23 cellular contexts compared by ENCODE assay signal in the genomic region with DNA sequence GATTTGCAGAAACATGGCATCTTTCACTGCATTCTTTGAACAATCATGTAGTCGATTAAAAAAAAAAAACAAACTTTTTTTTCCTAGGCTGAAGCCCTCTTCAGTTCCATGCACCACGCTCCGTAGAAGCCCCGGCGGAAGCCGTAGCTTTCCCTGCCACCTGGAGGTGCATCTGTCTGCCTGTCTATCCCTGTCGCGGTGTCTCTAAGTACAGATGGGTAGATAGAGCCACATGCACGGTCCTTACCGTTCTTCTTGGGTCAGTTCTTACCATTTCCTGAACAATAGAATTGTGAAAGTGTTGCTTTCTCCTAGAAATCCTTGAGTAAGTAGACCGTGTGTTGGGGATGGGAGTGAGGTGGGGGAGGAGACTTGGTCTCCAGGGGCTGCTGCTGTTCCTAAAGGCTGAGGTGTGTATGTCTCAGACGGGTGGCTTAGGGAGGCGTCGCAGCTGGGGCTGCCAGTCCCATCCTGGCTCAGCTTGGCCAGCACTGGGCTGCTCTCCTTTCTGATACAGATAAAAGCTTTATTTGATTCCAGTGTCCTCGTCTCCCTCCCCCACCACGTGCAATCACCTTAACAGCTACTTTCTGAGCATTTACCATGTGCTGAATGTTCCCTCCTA.
DNase-seq lines count a peak whose midpoint lies in the region; ATAC-seq and TF ChIP-seq lines count a peak whose summit lies in the region.
"Had no signal": no experiment of that assay in that cellular context is flagged by ENCODE, and none has a peak within 500 bp of the region (broad histone marks: within the 10 kb centered on the region; RNA-seq: fewer than 3 reads in every experiment).

No MANE protein-coding gene starts in this region.

- H3K4me3 Mint-ChIP-seq in stimulated activated effector memory CD8-positive, alpha-beta T cell treated with anti-CD3 and anti-CD28 coated beads, Interleukin-12 subunit alpha, Interleukin-12 subunit beta, amount 100 ng/mL, for 72 hours: no peak overlapping the region
- H3K4me3 Mint-ChIP-seq: CD8-positive, alpha-beta T cell; HFFc6 had no signal

- H3K27ac Mint-ChIP-seq in stimulated activated effector memory CD8-positive, alpha-beta T cell treated with anti-CD3 and anti-CD28 coated beads, Interleukin-12 subunit alpha, Interleukin-12 subunit beta, amount 100 ng/mL, for 72 hours: peak overlapping the region; percentile 34
- H3K27ac Mint-ChIP-seq: CD8-positive, alpha-beta T cell had no signal

- H3K4me1 Mint-ChIP-seq in stimulated activated effector memory CD8-positive, alpha-beta T cell treated with anti-CD3 and anti-CD28 coated beads, Interleukin-12 subunit alpha, Interleukin-12 subunit beta, amount 100 ng/mL, for 72 hours: no peaks in the 10 kb centered on the region

- H3K27me3 ChIP-seq in WERI-Rb-1 (ENCODE audit: insufficient read depth, low read depth, severe bottlenecking): no peaks in the 10 kb centered on the region
- H3K27me3 ChIP-seq: Peyer's patch had no signal

- no peak for ATAC-seq in stimulated activated effector memory CD8-positive, alpha-beta T cell treated with anti-CD3 and anti-CD28 coated beads, Interleukin-12 subunit alpha, Interleukin-12 subunit beta, amount 100 ng/mL, for 72 hours
- no peak for ATAC-seq in HG03442 (IDR thresholded peaks at IDR 0.05; ENCODE audit: unreplicated experiment)
- ATAC-seq: CD8-positive, alpha-beta T cell; GM12878 had no signal

- H3K36me3 Mint-ChIP-seq in stimulated activated effector memory CD8-positive, alpha-beta T cell treated with anti-CD3 and anti-CD28 coated beads, Interleukin-12 subunit alpha, Interleukin-12 subunit beta, amount 100 ng/mL, for 72 hours: no peaks in the 10 kb centered on the region
- H3K36me3 Mint-ChIP-seq: CD8-positive, alpha-beta T cell had no signal

- peaks cover 9% of the 10 kb centered on the region; the same call in 1 of the 2 replicates for H3K36me3 ChIP-seq in WERI-Rb-1
- H3K36me3 ChIP-seq: Peyer's patch had no signal

- H3K9me3 ChIP-seq in WERI-Rb-1 (ENCODE audit: severe bottlenecking): no peaks in the 10 kb centered on the region
- H3K9me3 ChIP-seq: Peyer's patch had no signal

- peak; percentile 59 for DNase-seq in DMS 273 (lab: John Stamatoyannopoulos, UW; ENCODE audit: unreplicated experiment)
- DNase-seq in DMS 273 treated with DMSO at 0.1 percent for 48 hours (lab: John Stamatoyannopoulos, UW): no peak
- DNase-seq in NCI-H2171 treated with DMSO at 0.1 percent for 48 hours (lab: John Stamatoyannopoulos, UW): peak; percentile 94
- peak; percentile 76 for DNase-seq in WERI-Rb-1
- no peak for DNase-seq in stimulated activated effector memory CD8-positive, alpha-beta T cell treated with anti-CD3 and anti-CD28 coated beads, Interleukin-12 subunit alpha, Interleukin-12 subunit beta, amount 100 ng/mL, for 72 hours (ENCODE audit: low spot score in 2 of 2)
- no peak for DNase-seq in effector CD4-positive, alpha-beta T cell
- DNase-seq in HUDEP-2 (lab: John Stamatoyannopoulos, UW; ENCODE audit: unreplicated experiment in 76 of 76): no peak
- DNase-seq: ACHN; CD8-positive, alpha-beta T cell; DND-41; GM23248; H9; HFFc6; KG1; NCI-H1092; NCI-H1436; NCI-H2029; NCI-H774; Peyer's patch had no signal

- H3K27ac ChIP-seq in WERI-Rb-1: peak overlapping the region; percentile 83
- H3K27ac ChIP-seq: 22Rv1, GM23248, HL-60, Peyer's patch had no signal

- peak overlapping the region; percentile 5; the same call in 1 of the 2 replicates for H3K4me3 ChIP-seq in WERI-Rb-1 (ENCODE audit: low read depth, low read length)
- H3K4me3 ChIP-seq: GM12878, GM23248, Peyer's patch had no signal

- H3K9me3 Mint-ChIP-seq in stimulated activated effector memory CD8-positive, alpha-beta T cell treated with anti-CD3 and anti-CD28 coated beads, Interleukin-12 subunit alpha, Interleukin-12 subunit beta, amount 100 ng/mL, for 72 hours: no peaks in the 10 kb centered on the region
- H3K9me3 Mint-ChIP-seq: CD8-positive, alpha-beta T cell; H9; HFFc6 had no signal

- no peak for TF ChIP-seq CTCF in WERI-Rb-1 (IDR thresholded peaks at IDR 0.05; ENCODE audit: low read depth, low read length)

Comparison
In these comparisons a context has a peak if more than half of its experiments do, and no peak if none do; other contexts are left out.
1. DNase-seq: peak in DMS 273 (single experiment), NCI-H2171 treated with DMSO at 0.1 percent for 48 hours (single experiment) and WERI-Rb-1 (single experiment); none in DMS 273 treated with DMSO at 0.1 percent for 48 hours (single experiment), stimulated activated effector memory CD8-positive, alpha-beta T cell treated with anti-CD3 and anti-CD28 coated beads, Interleukin-12 subunit alpha, Interleukin-12 subunit beta, amount 100 ng/mL, for 72 hours (0 of 2), effector CD4-positive, alpha-beta T cell (single experiment) and HUDEP-2 (0 of 76).